ENCODE assay signal across 9 cellular contexts in genomic region chr2:18387479-18388206, GRCh38.
DNase-seq lines count a peak whose midpoint lies in the region; ATAC-seq and TF ChIP-seq lines count a peak whose summit lies in the region.
"Had no signal": no experiment of that assay in that cellular context is flagged by ENCODE, and none has a peak within 500 bp of the region (broad histone marks: within the 10 kb centered on the region; RNA-seq: fewer than 3 reads in every experiment).

No MANE protein-coding gene starts in this region.

- H3K36me3 Mint-ChIP-seq in CD4-positive, alpha-beta memory T cell, result no peaks in the 10 kb centered on the region
- H3K36me3 Mint-ChIP-seq in activated CD4-positive, alpha-beta memory T cell treated with anti-CD3 and anti-CD28 coated beads, Interleukin-2, amount 10 ng/mL, durations not matched to agents 7 days and 5 days (ENCODE audit: low read depth), result no peaks in the 10 kb centered on the region
- H3K36me3 Mint-ChIP-seq in endothelial cell (ENCODE audit: low read depth, unreplicated experiment), result no peaks in the 10 kb centered on the region

- peak; percentile 99 for TF ChIP-seq CTCF in endothelial cell (IDR thresholded peaks at IDR 0.05; ENCODE audit: unreplicated experiment)

- peaks cover 2 to 3% of the 10 kb centered on the region in 2 donors for H3K27me3 Mint-ChIP-seq in CD4-positive, alpha-beta memory T cell
- H3K27me3 Mint-ChIP-seq in activated CD4-positive, alpha-beta memory T cell treated with anti-CD3 and anti-CD28 coated beads, Interleukin-2, amount 10 ng/mL, durations not matched to agents 7 days and 5 days, result peaks cover 4% of the 10 kb centered on the region
- no peaks in the 10 kb centered on the region for H3K27me3 Mint-ChIP-seq in endothelial cell (ENCODE audit: unreplicated experiment)
- H3K27me3 Mint-ChIP-seq: dendritic cell treated with granulocyte-macrophage colony-stimulating factor and Interleukin-4, amounts not matched to agents 40 ng/mL and 50 ng/mL, for 4 days had no signal

- H3K4me1 ChIP-seq in CD4-positive, alpha-beta memory T cell (ENCODE audit: insufficient read depth, low read length), result no peaks in the 10 kb centered on the region

- no peak overlapping the region for H3K27ac Mint-ChIP-seq in CD4-positive, alpha-beta memory T cell
- H3K27ac Mint-ChIP-seq in activated CD4-positive, alpha-beta memory T cell treated with anti-CD3 and anti-CD28 coated beads, Interleukin-2, amount 10 ng/mL, durations not matched to agents 7 days and 5 days, result no peak overlapping the region
- H3K27ac Mint-ChIP-seq in endothelial cell (ENCODE audit: unreplicated experiment), result no peak overlapping the region
- H3K27ac Mint-ChIP-seq: dendritic cell treated with granulocyte-macrophage colony-stimulating factor and Interleukin-4, amounts not matched to agents 40 ng/mL and 50 ng/mL, for 4 days had no signal

- CTCF ChIA-PET in CD4-positive, alpha-beta memory T cell (lab: Charles Lee; ENCODE audit: partially characterized antibody), result interaction anchor here (0.9 to 8.5 kb wide), 9 partner anchors 9 to 1479 kb away, joined by 3 to 69 read pairs (median 4); no protein-coding TSS in a partner anchor
- CTCF ChIA-PET in activated CD4-positive, alpha-beta memory T cell treated with anti-CD3 and anti-CD28 coated beads, Interleukin-2, amount 10 ng/mL, durations not matched to agents 7 days and 5 days (lab: Charles Lee), result interaction anchor here (0.9 to 2.9 kb wide), 6 partner anchors 9 to 23 kb away, joined by 3 to 8 read pairs (median 5); no protein-coding TSS in a partner anchor

- H3K4me1 Mint-ChIP-seq in CD4-positive, alpha-beta memory T cell, result peaks cover 0 to 2% (median 0%) of the 10 kb centered on the region in 4 donors
- H3K4me1 Mint-ChIP-seq in activated CD4-positive, alpha-beta memory T cell treated with anti-CD3 and anti-CD28 coated beads, Interleukin-2, amount 10 ng/mL, durations not matched to agents 7 days and 5 days, result no peaks in the 10 kb centered on the region
- H3K4me1 Mint-ChIP-seq in endothelial cell (ENCODE audit: unreplicated experiment), result no peaks in the 10 kb centered on the region

- peak; percentile 89 for ATAC-seq in GM19372 (IDR thresholded peaks at IDR 0.05; ENCODE audit: low read depth, unreplicated experiment)
- peak; percentile 89 for ATAC-seq in HG03442 (IDR thresholded peaks at IDR 0.05; ENCODE audit: unreplicated experiment)

- DNase-seq in CD4-positive, alpha-beta memory T cell, result peak; percentile 41 to 52 (median 50)
- peak; percentile 21 to 81 for DNase-seq in NCI-H524 (lab: John Stamatoyannopoulos, UW)
- DNase-seq in activated CD4-positive, alpha-beta memory T cell treated with anti-CD3 and anti-CD28 coated beads, Interleukin-2, amount 10 ng/mL, durations not matched to agents 7 days and 5 days, result peak; percentile 62
- DNase-seq in endothelial cell (ENCODE audit: low spot score), result peak; percentile 82
- peak; percentile 53 for DNase-seq in middle frontal gyrus (ENCODE audit: extremely low spot score, low spot score)
- DNase-seq in stimulated activated CD8-positive, alpha-beta memory T cell treated with anti-CD3 and anti-CD28 coated beads, Interleukin-4, amount 100 ng/mL, for 48 hours, result peak; percentile 77

- H3K27ac ChIP-seq in CD4-positive, alpha-beta memory T cell (ENCODE audit: low read depth, low read length), result no peak overlapping the region

- H3K36me3 ChIP-seq in CD4-positive, alpha-beta memory T cell (ENCODE audit: insufficient read depth, low read length), result no peaks in the 10 kb centered on the region

- H3K4me3 Mint-ChIP-seq in CD4-positive, alpha-beta memory T cell, result no peak overlapping the region
- no peak overlapping the region for H3K4me3 Mint-ChIP-seq in activated CD4-positive, alpha-beta memory T cell treated with anti-CD3 and anti-CD28 coated beads, Interleukin-2, amount 10 ng/mL, durations not matched to agents 7 days and 5 days
- no peak overlapping the region for H3K4me3 Mint-ChIP-seq in endothelial cell (ENCODE audit: unreplicated experiment)
- H3K4me3 Mint-ChIP-seq: dendritic cell treated with granulocyte-macrophage colony-stimulating factor and Interleukin-4, amounts not matched to agents 40 ng/mL and 50 ng/mL, for 4 days had no signal

- H3K9me3 Mint-ChIP-seq in CD4-positive, alpha-beta memory T cell, result no peaks in the 10 kb centered on the region
- no peaks in the 10 kb centered on the region for H3K9me3 Mint-ChIP-seq in activated CD4-positive, alpha-beta memory T cell treated with anti-CD3 and anti-CD28 coated beads, Interleukin-2, amount 10 ng/mL, durations not matched to agents 7 days and 5 days
- H3K9me3 Mint-ChIP-seq in endothelial cell (ENCODE audit: unreplicated experiment), result no peaks in the 10 kb centered on the region
- H3K9me3 Mint-ChIP-seq: dendritic cell treated with granulocyte-macrophage colony-stimulating factor and Interleukin-4, amounts not matched to agents 40 ng/mL and 50 ng/mL, for 4 days had no signal

- H3K27me3 ChIP-seq in CD4-positive, alpha-beta memory T cell (ENCODE audit: insufficient read depth, low read length), result no peaks in the 10 kb centered on the region

- no peaks in the 10 kb centered on the region for H3K9me3 ChIP-seq in CD4-positive, alpha-beta memory T cell (ENCODE audit: control insufficient read depth in 1 of 2, low read length in 2 of 2)

- POLR2A ChIA-PET in CD4-positive, alpha-beta memory T cell (lab: Charles Lee; ENCODE audit: partially characterized antibody), result no interaction called here
- POLR2A ChIA-PET in activated CD4-positive, alpha-beta memory T cell treated with anti-CD3 and anti-CD28 coated beads, Interleukin-2, amount 10 ng/mL, durations not matched to agents 7 days and 5 days (lab: Charles Lee), result no interaction called here

- intact Hi-C loops in CD4-positive, alpha-beta memory T cell (cut with micrococcal nuclease), result loop anchor here (1.0 kb wide), 1 partner anchor 1476 kb away; no protein-coding TSS in a partner anchor

- H3K4me3 ChIP-seq in CD4-positive, alpha-beta memory T cell (ENCODE audit: low read length in 2 of 2), result no peak overlapping the region
